Comparison of ENCODE assay signal across 21 cellular contexts in genomic region chr10:94214497-94214896, GRCh38.
DNase-seq lines count a peak whose midpoint lies in the region; ATAC-seq, FAIRE-seq and TF ChIP-seq lines count a peak whose summit lies in the region.
"Had no signal": no experiment of that assay in that cellular context is flagged by ENCODE, and none has a peak within 500 bp of the region (broad histone marks: within the 10 kb centered on the region; RNA-seq: fewer than 3 reads in every experiment).

No MANE protein-coding gene starts in this region.

- no peaks in the 10 kb centered on the region for H3K79me2 ChIP-seq in hepatocyte

- TF ChIP-seq CTCF in thoracic aorta (IDR thresholded peaks at IDR 0.05) (no peak), hepatocyte (IDR thresholded peaks at IDR 0.05; ENCODE audit: poor library complexity) (no peak)

- H3K9me2 ChIP-seq in hepatocyte (replicated peaks; ENCODE audit: insufficient read depth): no peaks in the 10 kb centered on the region

- H3K27me3 ChIP-seq in thoracic aorta (replicated peaks; ENCODE audit: insufficient read depth) (no peaks in the 10 kb centered on the region), hepatocyte (no peaks in the 10 kb centered on the region)
- H3K27me3 ChIP-seq: SJCRH30 had no signal

- intact Hi-C loops in left colon (cut with DNase I, micrococcal nuclease): no loop called here

- peak; percentile 55 for FAIRE-seq in HTR-8/SVneo (lab: Jason Lieb, UNC)
- FAIRE-seq: GM12891 had no signal

- peaks cover 28 to 60% of the 10 kb centered on the region in 2 donors for H3K4me1 ChIP-seq in thoracic aorta (ENCODE audit: control insufficient read depth in 1 of 2, low read depth in 2 of 2)
- peaks cover 3% of the 10 kb centered on the region for H3K4me1 ChIP-seq in hepatocyte (ENCODE audit: insufficient read depth)

- H3K27ac ChIP-seq in thoracic aorta: peak overlapping the region; percentile 10 to 82
- H3K27ac ChIP-seq in hepatocyte: no peak overlapping the region
- H3K27ac ChIP-seq: KMS-11, SJCRH30 had no signal

- H3K9me3 ChIP-seq in thoracic aorta (no peaks in the 10 kb centered on the region), hepatocyte (ENCODE audit: low read depth) (no peaks in the 10 kb centered on the region)
- H3K9me3 ChIP-seq: SJCRH30 had no signal

- H2AFZ ChIP-seq in hepatocyte: no peak overlapping the region

- 84% methylated on average over 7 of the region's 7 CpGs for WGBS in hepatocyte (ENCODE audit: low lambda C conversion rate, missing lambda C conversion rate)

- ATAC-seq in thoracic aorta (ENCODE audit: insufficient number of reproducible peaks, low FRiP score, low read depth) (no peak), left colon (no peak)

- no peak overlapping the region for H3K4me2 ChIP-seq in hepatocyte
- H3K4me2 ChIP-seq: KMS-11 had no signal

- DNase-seq in HTR-8/SVneo (ENCODE audit: insufficient read length, low spot score) (no peak), astrocyte of the hippocampus (ENCODE audit: low read depth, low spot score) (peak; percentile 17), iPS-NIHi11 (ENCODE audit: low spot score) (peak; percentile 8), thoracic aorta (ENCODE audit: low spot score) (no peak), left colon (no peak), hepatocyte (ENCODE audit: low spot score) (no peak), NCI-H510A treated with DMSO at 0.1 percent for 48 hours (lab: John Stamatoyannopoulos, UW) (no peak)
- DNase-seq: ACHN; AML-193; DMS 273 treated with DMSO at 0.1 percent for 48 hours; GDM1; NCI-H1092; NCI-H1694; NCI-H2107; NCI-H226; NCI-H526 treated with DMSO at 0.1 percent for 48 hours; NK-92 treated with Interleukin-12 subunit alpha and Interleukin-12 subunit beta, amount 100 ng/mL, for 24 hours; OCI-M1; SJCRH30 had no signal

- H3K4me3 ChIP-seq in thoracic aorta (no peak overlapping the region), hepatocyte (no peak overlapping the region)
- H3K4me3 ChIP-seq: SJCRH30 had no signal

- no peaks in the 10 kb centered on the region for H3K36me3 ChIP-seq in thoracic aorta
- no peaks in the 10 kb centered on the region for H3K36me3 ChIP-seq in hepatocyte (replicated peaks; ENCODE audit: insufficient read depth, low read depth)
- H3K36me3 ChIP-seq: SJCRH30 had no signal

- H4K20me1 ChIP-seq in hepatocyte (ENCODE audit: insufficient read depth, poor library complexity, severe bottlenecking): no peaks in the 10 kb centered on the region

Comparison
In these comparisons a context has a peak if more than half of its experiments do, and no peak if none do; other contexts are left out.
1. DNase-seq: peak in astrocyte of the hippocampus (single experiment) and iPS-NIHi11 (single experiment); none in HTR-8/SVneo (single experiment), thoracic aorta (single experiment), left colon (0 of 2), hepatocyte (single experiment) and NCI-H510A treated with DMSO at 0.1 percent for 48 hours (single experiment).